In genomic region chr16:88609426-88609825, GRCh38 we compare ENCODE assay signal across 16 cellular contexts. TPM values are rescaled to one million over a fixed set of nuclear protein-coding genes. Genes with fewer than 3 reads are reported as not detected.
"Had no signal": no experiment of that assay in that cellular context is flagged by ENCODE, and none has a peak within 500 bp of the region (broad histone marks: within the 10 kb centered on the region; RNA-seq: fewer than 3 reads in every experiment).

No MANE protein-coding gene starts in this region.

RNA-seq across cellular contexts. Expression of gene IL17C, which starts 28.9 kb away (rescaled TPM):
- total RNA-seq: activated naive CD4-positive, alpha-beta T cell treated with anti-CD3 and anti-CD28 coated beads for 36 hours; activated naive CD4-positive, alpha-beta T cell treated with anti-CD3 and anti-CD28 coated beads, Interleukin-2, amount 50 U/mL, for 72 hours; activated naive CD8-positive, alpha-beta T cell treated with anti-CD3 and anti-CD28 coated beads for 36 hours; activated T-cell treated with anti-CD3 and anti-CD28 coated beads, Interleukin-2, amount 50 U/mL, for 4 hours; activated T-helper 1 cell treated with anti-CD3 and anti-CD28 coated beads, Interleukin-12 subunit alpha, Interleukin-12 subunit beta, Interleukin-2, Interleukin-4 antibody, amounts not matched to agents 30 ng/mL and 10 ng/mL and 1 ng/mL, durations not matched to agents 14 hours and 24 hours and 36 hours; activated T-helper 2 cell treated with anti-CD3 and anti-CD28 coated beads, Interferon-gamma antibody, Interleukin-2, Interleukin-4, amounts not matched to agents 10 μg/mL and 5 μg/mL and 100 μg/mL, durations not matched to agents 14 hours and 24 hours and 36 hours; adrenal gland; aorta; ascending aorta; body of pancreas; breast epithelium; cardiac muscle cell; cardiac septum; cerebellum; chondrocyte had no signal
- polyA plus RNA-seq: adipose tissue, adrenal gland, aorta, cardiac muscle cell had no signal
